Comparison of ENCODE assay signal across 13 cellular contexts in genomic region chr3:119795849-119796248, GRCh38.
"Had no signal": no experiment of that assay in that cellular context is flagged by ENCODE, and none has a peak within 500 bp of the region (broad histone marks: within the 10 kb centered on the region; RNA-seq: fewer than 3 reads in every experiment).

No MANE protein-coding gene starts in this region.

- H3K9ac ChIP-seq: parathyroid adenoma had no signal

- H3K27me3 ChIP-seq: spleen had no signal

- H3K9me3 ChIP-seq: spleen had no signal

- H3K79me2 ChIP-seq: parathyroid adenoma had no signal

- H3K36me3 ChIP-seq: spleen had no signal

- ATAC-seq: activated CD8-positive, alpha-beta memory T cell treated with anti-CD3 and anti-CD28 coated beads, Interleukin-2, amount 10 ng/mL, durations not matched to agents 7 days and 5 days; stimulated activated naive B cell treated with anti-CD40 and anti-IgM and Interleukin-4, amounts not matched to agents 10 μg/mL and 1 μg/mL and 100 μg/mL, for 72 hours had no signal

- H3K4me1 ChIP-seq: parathyroid adenoma, spleen had no signal

- H3K27ac ChIP-seq: epithelial cell of prostate, parathyroid adenoma, spleen had no signal

- DNase-seq: activated CD4-positive, alpha-beta T cell treated with anti-CD3 and anti-CD28 coated beads for 1 hour; activated CD4-positive, alpha-beta T cell treated with anti-CD3 and anti-CD28 coated beads, Interleukin-2, amount 50 U/mL, for 48 hours; activated CD8-positive, alpha-beta memory T cell treated with anti-CD3 and anti-CD28 coated beads, Interleukin-2, amount 10 ng/mL, durations not matched to agents 7 days and 5 days; activated effector memory CD4-positive, alpha-beta T cell treated with Interleukin-2 at 50 U/mL for 16 hours; activated T-cell treated with anti-CD3 and anti-CD28 coated beads, Interleukin-2, amount 50 U/mL, for 24 hours; effector memory CD4-positive, alpha-beta T cell; spleen; stimulated activated CD4-positive, alpha-beta T cell treated with anti-CD3 and anti-CD28 coated beads, Interleukin-1b, Interleukin-23, amount 100 ng/mL, for 48 hours; stimulated activated naive B cell treated with anti-CD40 and anti-IgM and Interleukin-4, amounts not matched to agents 10 μg/mL and 1 μg/mL and 100 μg/mL, for 72 hours; substantia nigra had no signal

- H2AFZ ChIP-seq: parathyroid adenoma had no signal

- H3K4me3 ChIP-seq: lung, spleen had no signal
